In genomic region chr5:138372225-138372624, GRCh38 we compare ENCODE assay signal across 17 cellular contexts. TPM values are rescaled to one million over a fixed set of nuclear protein-coding genes. Genes with fewer than 3 reads are reported as not detected.
DNase-seq lines count a peak whose midpoint lies in the region; ATAC-seq and TF ChIP-seq lines count a peak whose summit lies in the region.
"Had no signal": no experiment of that assay in that cellular context is flagged by ENCODE, and none has a peak within 500 bp of the region (broad histone marks: within the 10 kb centered on the region; RNA-seq: fewer than 3 reads in every experiment).

No MANE protein-coding gene starts in this region.

- no peak overlapping the region for H3K27ac Mint-ChIP-seq in endothelial cell (ENCODE audit: unreplicated experiment)
- H3K27ac Mint-ChIP-seq: T-helper 2 cell treated with Interferon-gamma antibody and Interleukin-4, amounts not matched to agents 5 μg/mL and 100 μg/mL, for 36 hours had no signal

- TF ChIP-seq CTCF in GM10266 (IDR thresholded peaks at IDR 0.05; ENCODE audit: control insufficient read depth, insufficient read depth, low read depth, missing control alignments) (no peak), endothelial cell (IDR thresholded peaks at IDR 0.05; ENCODE audit: unreplicated experiment) (no peak)

- H3K9me3 Mint-ChIP-seq in endothelial cell (ENCODE audit: unreplicated experiment) = no peaks in the 10 kb centered on the region
- H3K9me3 Mint-ChIP-seq: naive B cell; T-helper 2 cell treated with Interferon-gamma antibody and Interleukin-4, amounts not matched to agents 5 μg/mL and 100 μg/mL, for 36 hours had no signal

- H3K4me1 Mint-ChIP-seq in endothelial cell (ENCODE audit: unreplicated experiment) = peaks cover 17% of the 10 kb centered on the region

- ATAC-seq in GM19023 (IDR thresholded peaks at IDR 0.05; ENCODE audit: unreplicated experiment) (peak; percentile 72), GM21825 (IDR thresholded peaks at IDR 0.05; ENCODE audit: unreplicated experiment) (peak; percentile 64), HG03378 (IDR thresholded peaks at IDR 0.05; ENCODE audit: unreplicated experiment) (peak; percentile 60), left colon (no peak)
- ATAC-seq: left ventricle myocardium superior had no signal

- H3K4me3 Mint-ChIP-seq in endothelial cell (ENCODE audit: unreplicated experiment) = no peak overlapping the region
- H3K4me3 Mint-ChIP-seq: naive B cell; T-helper 2 cell treated with Interferon-gamma antibody and Interleukin-4, amounts not matched to agents 5 μg/mL and 100 μg/mL, for 36 hours had no signal

- intact Hi-C loops in left colon (cut with DNase I, micrococcal nuclease) = no loop called here

- H3K27me3 Mint-ChIP-seq in endothelial cell (ENCODE audit: unreplicated experiment) = no peaks in the 10 kb centered on the region
- H3K27me3 Mint-ChIP-seq: naive B cell had no signal

- H3K36me3 Mint-ChIP-seq in endothelial cell (ENCODE audit: low read depth, unreplicated experiment) = no peaks in the 10 kb centered on the region

- DNase-seq in GM10266 (ENCODE audit: extremely low spot score) = peak; percentile 42
- no peak for DNase-seq in NCI-H1436 treated with DMSO at 0.1 percent for 48 hours (lab: John Stamatoyannopoulos, UW)
- no peak for DNase-seq in left colon
- no peak for DNase-seq in endothelial cell (ENCODE audit: low spot score)
- no peak for DNase-seq in SIG-M5 treated with dmso at 0.1 percent for 504 hours (lab: John Stamatoyannopoulos, UW; ENCODE audit: unreplicated experiment)
- DNase-seq: activated gamma-delta T cell; dorsolateral prefrontal cortex; left ventricle myocardium superior; naive B cell; NCI-H2081; NCI-H748 treated with DMSO at 0.1 percent for 48 hours; stimulated activated CD4-positive, alpha-beta T cell treated with anti-CD3 and anti-CD28 coated beads, Interleukin-15, amount 100 ng/mL, for 24 hours; tibial artery had no signal

RNA-seq across cellular contexts. Expression of gene KDM3B, which starts 19.7 kb away (rescaled TPM):
- 10 to 100 TPM; 62.4 to 63.2 TPM for total RNA-seq in left colon
- total RNA-seq in endothelial cell (ENCODE audit: unreplicated experiment) = 101 TPM

RNA-seq across cellular contexts. Expression of gene FAM53C, which starts 34.2 kb away (rescaled TPM):
- total RNA-seq in left colon = 10 to 100 TPM in 1 of 2 donors, 1 to 10 TPM in 1; 9.2 to 15.4 TPM
- 49.5 TPM for total RNA-seq in endothelial cell (ENCODE audit: unreplicated experiment)

RNA-seq across cellular contexts. Expression of gene CDC25C, which starts 40.6 kb away (rescaled TPM):
- total RNA-seq in left colon (1 to 10 TPM; 1.3 to 2.4 TPM), endothelial cell (ENCODE audit: unreplicated experiment) (3.8 TPM)
- total RNA-seq: left ventricle myocardium superior had no signal
